In genomic region chr10:83476211-83476610, GRCh38 we compare ENCODE assay signal across 16 cellular contexts.
DNase-seq lines count a peak whose midpoint lies in the region; ATAC-seq and TF ChIP-seq lines count a peak whose summit lies in the region.
"Had no signal": no experiment of that assay in that cellular context is flagged by ENCODE, and none has a peak within 500 bp of the region (broad histone marks: within the 10 kb centered on the region; RNA-seq: fewer than 3 reads in every experiment).

No MANE protein-coding gene starts in this region.

- no peaks in the 10 kb centered on the region for H3K9me3 ChIP-seq in gastrocnemius medialis

- no peak overlapping the region for H3K27ac ChIP-seq in gastrocnemius medialis

- no peak for TF ChIP-seq CTCF in astrocyte of the cerebellum (IDR thresholded peaks at IDR 0.05; ENCODE audit: low read depth, low read length, missing control alignments)
- TF ChIP-seq CTCF in gastrocnemius medialis (IDR thresholded peaks at IDR 0.05 in 4 of 5, conservative IDR thresholded peaks at IDR 0.05 in 1 of 5): no peak

- in situ Hi-C loops in astrocyte of the cerebellum (cut with HindIII; ENCODE audit: low sequenced_read_pairs): no loop called here
- in situ Hi-C loops in gastrocnemius medialis (cut with MboI; ENCODE audit: low sequenced_read_pairs in 4 of 4): no loop called here

- intact Hi-C loops in gastrocnemius medialis (cut with DNase I; ENCODE audit: low total_unique reads): no loop called here
- intact Hi-C loops in activated T-helper 1 cell treated with anti-CD3 and anti-CD28 coated beads, Interleukin-12 subunit alpha, Interleukin-12 subunit beta, Interleukin-2, Interleukin-4 antibody, amounts not matched to agents 30 ng/mL and 10 ng/mL and 1 ng/mL, durations not matched to agents 14 hours and 24 hours and 36 hours (cut with micrococcal nuclease): no loop called here

- no peak for TF ChIP-seq POLR2A in gastrocnemius medialis (IDR thresholded peaks at IDR 0.05)

- no peaks in the 10 kb centered on the region for H3K4me1 ChIP-seq in gastrocnemius medialis

- no peak for ATAC-seq in activated naive CD4-positive, alpha-beta T cell treated with anti-CD3 and anti-CD28 coated beads, Interleukin-2, amount 50 U/mL, for 72 hours
- ATAC-seq in gastrocnemius medialis: no peak
- ATAC-seq: GM23338, HCT116 had no signal

- no peaks in the 10 kb centered on the region for H3K36me3 Mint-ChIP-seq in activated naive CD4-positive, alpha-beta T cell treated with anti-CD3 and anti-CD28 coated beads, Interleukin-2, amount 50 U/mL, for 72 hours
- no peaks in the 10 kb centered on the region for H3K36me3 Mint-ChIP-seq in activated T-helper 1 cell treated with anti-CD3 and anti-CD28 coated beads, Interleukin-12 subunit alpha, Interleukin-12 subunit beta, Interleukin-2, Interleukin-4 antibody, amounts not matched to agents 30 ng/mL and 10 ng/mL and 1 ng/mL, durations not matched to agents 14 hours and 24 hours and 36 hours (ENCODE audit: low read depth)
- H3K36me3 Mint-ChIP-seq: CD4-positive, alpha-beta memory T cell had no signal

- no peak overlapping the region for H3K4me3 ChIP-seq in astrocyte of the cerebellum (ENCODE audit: low read depth, low read length)
- H3K4me3 ChIP-seq in gastrocnemius medialis: no peak overlapping the region
- H3K4me3 ChIP-seq: GM23338 had no signal

- H3K27me3 ChIP-seq in gastrocnemius medialis: no peaks in the 10 kb centered on the region

- H3K4me1 Mint-ChIP-seq in activated T-helper 1 cell treated with anti-CD3 and anti-CD28 coated beads, Interleukin-12 subunit alpha, Interleukin-12 subunit beta, Interleukin-2, Interleukin-4 antibody, amounts not matched to agents 30 ng/mL and 10 ng/mL and 1 ng/mL, durations not matched to agents 14 hours and 24 hours and 36 hours (ENCODE audit: low read depth): no peaks in the 10 kb centered on the region
- H3K4me1 Mint-ChIP-seq: CD4-positive, alpha-beta memory T cell; GM23338; H9 had no signal

- H3K36me3 ChIP-seq in gastrocnemius medialis: no peaks in the 10 kb centered on the region

- no peaks in the 10 kb centered on the region for H3K27me3 Mint-ChIP-seq in activated T-helper 1 cell treated with anti-CD3 and anti-CD28 coated beads, Interleukin-12 subunit alpha, Interleukin-12 subunit beta, Interleukin-2, Interleukin-4 antibody, amounts not matched to agents 30 ng/mL and 10 ng/mL and 1 ng/mL, durations not matched to agents 14 hours and 24 hours and 36 hours (ENCODE audit: insufficient read depth)
- H3K27me3 Mint-ChIP-seq: CD4-positive, alpha-beta memory T cell had no signal

- H3K4me3 Mint-ChIP-seq in activated T-helper 1 cell treated with anti-CD3 and anti-CD28 coated beads, Interleukin-12 subunit alpha, Interleukin-12 subunit beta, Interleukin-2, Interleukin-4 antibody, amounts not matched to agents 30 ng/mL and 10 ng/mL and 1 ng/mL, durations not matched to agents 14 hours and 24 hours and 36 hours: no peak overlapping the region
- H3K4me3 Mint-ChIP-seq: CD4-positive, alpha-beta memory T cell; GM23338; H9 had no signal

- H3K9me3 Mint-ChIP-seq in activated naive CD4-positive, alpha-beta T cell treated with anti-CD3 and anti-CD28 coated beads, Interleukin-2, amount 50 U/mL, for 72 hours: peaks cover 20 to 31% of the 10 kb centered on the region in 2 donors
- H3K9me3 Mint-ChIP-seq in activated T-helper 1 cell treated with anti-CD3 and anti-CD28 coated beads, Interleukin-12 subunit alpha, Interleukin-12 subunit beta, Interleukin-2, Interleukin-4 antibody, amounts not matched to agents 30 ng/mL and 10 ng/mL and 1 ng/mL, durations not matched to agents 14 hours and 24 hours and 36 hours: no peaks in the 10 kb centered on the region
- H3K9me3 Mint-ChIP-seq: GM23338 had no signal

- DNase-seq in NCI-H1694 treated with DMSO at 0.1 percent for 48 hours (lab: John Stamatoyannopoulos, UW): peak; percentile 51
- peak; percentile 62 for DNase-seq in NCI-H2171 treated with DMSO at 0.1 percent for 48 hours (lab: John Stamatoyannopoulos, UW)
- DNase-seq in astrocyte of the cerebellum (ENCODE audit: low read depth): peak; percentile 58
- no peak for DNase-seq in activated naive CD4-positive, alpha-beta T cell treated with anti-CD3 and anti-CD28 coated beads, Interleukin-2, amount 50 U/mL, for 72 hours (ENCODE audit: low spot score in 2 of 2)
- DNase-seq in gastrocnemius medialis: no peak
- DNase-seq in activated T-helper 1 cell treated with anti-CD3 and anti-CD28 coated beads, Interleukin-12 subunit alpha, Interleukin-12 subunit beta, Interleukin-2, Interleukin-4 antibody, amounts not matched to agents 30 ng/mL and 10 ng/mL and 1 ng/mL, durations not matched to agents 14 hours and 24 hours and 36 hours (ENCODE audit: low spot score): no peak
- DNase-seq: C1 segment of cervical spinal cord; Calu3; CD4-positive, alpha-beta memory T cell; COR-L47; DMS79; EL; GF-D8; H9 had no signal

- no peak overlapping the region for H3K27ac Mint-ChIP-seq in activated naive CD4-positive, alpha-beta T cell treated with anti-CD3 and anti-CD28 coated beads, Interleukin-2, amount 50 U/mL, for 72 hours
- no peak overlapping the region for H3K27ac Mint-ChIP-seq in activated T-helper 1 cell treated with anti-CD3 and anti-CD28 coated beads, Interleukin-12 subunit alpha, Interleukin-12 subunit beta, Interleukin-2, Interleukin-4 antibody, amounts not matched to agents 30 ng/mL and 10 ng/mL and 1 ng/mL, durations not matched to agents 14 hours and 24 hours and 36 hours
- H3K27ac Mint-ChIP-seq: CD4-positive, alpha-beta memory T cell; GM23338; H9 had no signal

Comparison
In these comparisons a context has a peak if more than half of its experiments do, and no peak if none do; other contexts are left out.
1. DNase-seq: peak in NCI-H1694 treated with DMSO at 0.1 percent for 48 hours (single experiment), NCI-H2171 treated with DMSO at 0.1 percent for 48 hours (single experiment) and astrocyte of the cerebellum (single experiment); none in activated naive CD4-positive, alpha-beta T cell treated with anti-CD3 and anti-CD28 coated beads, Interleukin-2, amount 50 U/mL, for 72 hours (0 of 2), gastrocnemius medialis (0 of 2) and activated T-helper 1 cell treated with anti-CD3 and anti-CD28 coated beads, Interleukin-12 subunit alpha, Interleukin-12 subunit beta, Interleukin-2, Interleukin-4 antibody, amounts not matched to agents 30 ng/mL and 10 ng/mL and 1 ng/mL, durations not matched to agents 14 hours and 24 hours and 36 hours (single experiment).